1 cellular context compared by ENCODE assay signal in genomic region chr20:47545499-47545898, GRCh38.
TF ChIP-seq lines count a peak whose summit lies in the region.

No MANE protein-coding gene starts in this region.

TF ChIP-seq in GM23338, 12 proteins besides CTCF, POLR2A, EP300 and RAD21:
- TF ChIP-seq ZNF462 (CRISPR knock-in tag; IDR thresholded peaks at IDR 0.05) (no peak), EZH2phosphoT487 (IDR thresholded peaks at IDR 0.05; ENCODE audit: unreplicated experiment) (no peak), ZNF331 (CRISPR knock-in tag; IDR thresholded peaks at IDR 0.05; ENCODE audit: low read depth) (no peak), JUNB (IDR thresholded peaks at IDR 0.05; ENCODE audit: unreplicated experiment) (no peak), EZH2 (IDR thresholded peaks at IDR 0.05; ENCODE audit: low read depth, unreplicated experiment) (no peak), STAT1 (IDR thresholded peaks at IDR 0.05; ENCODE audit: unreplicated experiment) (no peak), NANOG (IDR thresholded peaks at IDR 0.05; ENCODE audit: borderline replicate concordance) (no peak), CREB1 (CRISPR knock-in tag; IDR thresholded peaks at IDR 0.05; ENCODE audit: low read depth) (no peak)
- TF ChIP-seq, protein P1, sequence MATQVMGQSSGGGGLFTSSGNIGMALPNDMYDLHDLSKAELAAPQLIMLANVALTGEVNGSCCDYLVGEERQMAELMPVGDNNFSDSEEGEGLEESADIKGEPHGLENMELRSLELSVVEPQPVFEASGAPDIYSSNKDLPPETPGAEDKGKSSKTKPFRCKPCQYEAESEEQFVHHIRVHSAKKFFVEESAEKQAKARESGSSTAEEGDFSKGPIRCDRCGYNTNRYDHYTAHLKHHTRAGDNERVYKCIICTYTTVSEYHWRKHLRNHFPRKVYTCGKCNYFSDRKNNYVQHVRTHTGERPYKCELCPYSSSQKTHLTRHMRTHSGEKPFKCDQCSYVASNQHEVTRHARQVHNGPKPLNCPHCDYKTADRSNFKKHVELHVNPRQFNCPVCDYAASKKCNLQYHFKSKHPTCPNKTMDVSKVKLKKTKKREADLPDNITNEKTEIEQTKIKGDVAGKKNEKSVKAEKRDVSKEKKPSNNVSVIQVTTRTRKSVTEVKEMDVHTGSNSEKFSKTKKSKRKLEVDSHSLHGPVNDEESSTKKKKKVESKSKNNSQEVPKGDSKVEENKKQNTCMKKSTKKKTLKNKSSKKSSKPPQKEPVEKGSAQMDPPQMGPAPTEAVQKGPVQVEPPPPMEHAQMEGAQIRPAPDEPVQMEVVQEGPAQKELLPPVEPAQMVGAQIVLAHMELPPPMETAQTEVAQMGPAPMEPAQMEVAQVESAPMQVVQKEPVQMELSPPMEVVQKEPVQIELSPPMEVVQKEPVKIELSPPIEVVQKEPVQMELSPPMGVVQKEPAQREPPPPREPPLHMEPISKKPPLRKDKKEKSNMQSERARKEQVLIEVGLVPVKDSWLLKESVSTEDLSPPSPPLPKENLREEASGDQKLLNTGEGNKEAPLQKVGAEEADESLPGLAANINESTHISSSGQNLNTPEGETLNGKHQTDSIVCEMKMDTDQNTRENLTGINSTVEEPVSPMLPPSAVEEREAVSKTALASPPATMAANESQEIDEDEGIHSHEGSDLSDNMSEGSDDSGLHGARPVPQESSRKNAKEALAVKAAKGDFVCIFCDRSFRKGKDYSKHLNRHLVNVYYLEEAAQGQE (IDR thresholded peaks at IDR 0.05; ENCODE audit: unreplicated experiment) = no peak
